In genomic region chr18:22074343-22075070, GRCh38 we compare ENCODE assay signal across 1 cellular context.
A peak's percentile ranks its signal among the peaks of the same experiment; 100 is the strongest.
TF ChIP-seq lines count a peak whose summit lies in the region.

No MANE protein-coding gene starts in this region.

TF ChIP-seq in HEK293, 187 proteins besides CTCF, POLR2A, EP300 and RAD21 (continued from another document and continues in another):
- TF ChIP-seq ZBTB11 (tag by site-specific recombination; conservative IDR thresholded peaks at IDR 0.05; ENCODE audit: low read depth), result no peak
- no peak for TF ChIP-seq ZNF239 (tag by site-specific recombination; IDR thresholded peaks at IDR 0.05)
- TF ChIP-seq GLIS2 (tag by site-specific recombination; IDR thresholded peaks at IDR 0.05), result no peak
- peak; percentile 26; the same call in 1 of the 2 replicates for TF ChIP-seq ZBTB6 (tag by site-specific recombination; IDR thresholded peaks at IDR 0.05)
- no peak for TF ChIP-seq ZNF600 (tag by site-specific recombination; IDR thresholded peaks at IDR 0.05)
- no peak for TF ChIP-seq PRDM2 (tag by site-specific recombination; IDR thresholded peaks at IDR 0.05; ENCODE audit: borderline replicate concordance)
- peak; percentile 79 for TF ChIP-seq FEZF1 (tag by site-specific recombination; IDR thresholded peaks at IDR 0.05)
- TF ChIP-seq ZNF354C (tag by site-specific recombination; IDR thresholded peaks at IDR 0.05; ENCODE audit: borderline replicate concordance, low read depth), result no peak
- no peak for TF ChIP-seq ZNF404 (tag by site-specific recombination; IDR thresholded peaks at IDR 0.05)
- TF ChIP-seq PRDM10 (tag by site-specific recombination; IDR thresholded peaks at IDR 0.05), result peak; percentile 66
- TF ChIP-seq ZBTB48 (tag by site-specific recombination; IDR thresholded peaks at IDR 0.05), result no peak; the same call in 1 of the 2 replicates
- TF ChIP-seq ZNF202 (tag by site-specific recombination; IDR thresholded peaks at IDR 0.05; ENCODE audit: borderline replicate concordance), result no peak
- TF ChIP-seq ZBTB44 (tag by site-specific recombination; IDR thresholded peaks at IDR 0.05), result no peak
- TF ChIP-seq ZXDB (tag by site-specific recombination; IDR thresholded peaks at IDR 0.05), result peak; percentile 68
- no peak for TF ChIP-seq REST (tag by site-specific recombination; IDR thresholded peaks at IDR 0.05)
- no peak for TF ChIP-seq ZBTB49 (tag by site-specific recombination; IDR thresholded peaks at IDR 0.05; ENCODE audit: low read depth)
- no peak for TF ChIP-seq ZNF174 (tag by site-specific recombination; IDR thresholded peaks at IDR 0.05)
- no peak for TF ChIP-seq ZNF549 (tag by site-specific recombination; IDR thresholded peaks at IDR 0.05)
- TF ChIP-seq ZNF624 (tag by site-specific recombination; IDR thresholded peaks at IDR 0.05), result no peak
- TF ChIP-seq ZNF324 (tag by site-specific recombination; IDR thresholded peaks at IDR 0.05), result no peak
- no peak for TF ChIP-seq KLF7 (tag by site-specific recombination; IDR thresholded peaks at IDR 0.05; ENCODE audit: borderline replicate concordance)
- no peak for TF ChIP-seq SALL2 (tag by site-specific recombination; IDR thresholded peaks at IDR 0.05; ENCODE audit: borderline replicate concordance)
- peak; percentile 15; the same call in 1 of the 2 replicates for TF ChIP-seq ZNF398 (tag by site-specific recombination; IDR thresholded peaks at IDR 0.05)
- TF ChIP-seq ZNF335 (tag by site-specific recombination; conservative IDR thresholded peaks at IDR 0.05), result peak; percentile 36; the same call in 1 of the 2 replicates
- TF ChIP-seq ZNF629 (tag by site-specific recombination; IDR thresholded peaks at IDR 0.05), result peak; percentile 44; the same call in 1 of the 2 replicates
- peak; percentile 50 for TF ChIP-seq OSR2 (tag by site-specific recombination; IDR thresholded peaks at IDR 0.05)
- TF ChIP-seq ZNF664 (tag by site-specific recombination; IDR thresholded peaks at IDR 0.05), result no peak
- no peak for TF ChIP-seq ZNF776 (tag by site-specific recombination; IDR thresholded peaks at IDR 0.05; ENCODE audit: borderline replicate concordance)
- peak; percentile 53; the same call in 1 of the 2 replicates for TF ChIP-seq TRIM28 (IDR thresholded peaks at IDR 0.05; ENCODE audit: borderline replicate concordance, low read length)
